Comparison of ENCODE assay signal across 11 cellular contexts in genomic region chr2:106096446-106097369, GRCh38.
A peak's percentile ranks its signal among the peaks of the same experiment; 100 is the strongest.
DNase-seq lines count a peak whose midpoint lies in the region; ATAC-seq lines count a peak whose summit lies in the region.
"Had no signal": no experiment of that assay in that cellular context is flagged by ENCODE, and none has a peak within 500 bp of the region (broad histone marks: within the 10 kb centered on the region; RNA-seq: fewer than 3 reads in every experiment).

No MANE protein-coding gene starts in this region.

- DNase-seq in CD4-positive, CD25-positive, alpha-beta regulatory T cell = peak in 2 of 3 donors; percentile 52 to 78
- DNase-seq in Jurkat, Clone E6-1 (ENCODE audit: low read depth, low spot score) = peak; percentile 78
- peak; percentile 18 for DNase-seq in activated naive CD8-positive, alpha-beta T cell treated with anti-CD3 and anti-CD28 coated beads for 36 hours
- DNase-seq in naive thymus-derived CD8-positive, alpha-beta T cell = peak in 8 of 10 donors; percentile 43 to 74 (median 58)
- no peak for DNase-seq in NCI-H526 treated with DMSO at 0.1 percent for 48 hours (lab: John Stamatoyannopoulos, UW)
- DNase-seq in NCI-H1092 (lab: John Stamatoyannopoulos, UW) = no peak
- DNase-seq in COLO668 (lab: John Stamatoyannopoulos, UW; ENCODE audit: unreplicated experiment) = no peak
- DNase-seq: midbrain, NCI-H2227 treated with DMSO at 0.1 percent for 48 hours, WERI-Rb-1 had no signal

- no peaks in the 10 kb centered on the region for H3K9me3 ChIP-seq in CD4-positive, CD25-positive, alpha-beta regulatory T cell (ENCODE audit: control insufficient read depth in 2 of 2, low read length in 2 of 2)

- H3K27ac ChIP-seq in CD4-positive, CD25-positive, alpha-beta regulatory T cell (ENCODE audit: insufficient read depth, low read length, poor library complexity, severe bottlenecking) = peak overlapping the region; percentile 90
- H3K27ac ChIP-seq: WERI-Rb-1 had no signal

- peak overlapping the region; percentile 76 for H3K4me3 ChIP-seq in CD4-positive, CD25-positive, alpha-beta regulatory T cell (ENCODE audit: low read depth, low read length)
- peak overlapping the region; percentile 51 for H3K4me3 ChIP-seq in Jurkat, Clone E6-1 (ENCODE audit: low read length)

- H3K4me3 Mint-ChIP-seq in CD4-positive, CD25-positive, alpha-beta regulatory T cell = peak overlapping the region; percentile 79 to 89 (median 82)
- H3K4me3 Mint-ChIP-seq in activated naive CD8-positive, alpha-beta T cell treated with anti-CD3 and anti-CD28 coated beads for 36 hours = peak overlapping the region; percentile 63
- H3K4me3 Mint-ChIP-seq in naive thymus-derived CD8-positive, alpha-beta T cell = peak overlapping the region; percentile 78 to 92 (median 85)

- no peaks in the 10 kb centered on the region for H3K27me3 ChIP-seq in CD4-positive, CD25-positive, alpha-beta regulatory T cell (ENCODE audit: control insufficient read depth, insufficient read depth, low read length)

- POLR2A ChIA-PET in naive thymus-derived CD8-positive, alpha-beta T cell (lab: Charles Lee) = interaction anchor here (0.6 to 2.8 kb wide), 18 partner anchors 11 to 354 kb away, joined by 3 to 14 read pairs (median 4); no protein-coding TSS in a partner anchor

- peaks cover 12 to 74% (median 52%) of the 10 kb centered on the region in 4 donors for H3K4me1 Mint-ChIP-seq in CD4-positive, CD25-positive, alpha-beta regulatory T cell
- peaks cover 41% of the 10 kb centered on the region for H3K4me1 Mint-ChIP-seq in activated naive CD8-positive, alpha-beta T cell treated with anti-CD3 and anti-CD28 coated beads for 36 hours
- H3K4me1 Mint-ChIP-seq in naive thymus-derived CD8-positive, alpha-beta T cell = peaks cover 36 to 70% (median 70%) of the 10 kb centered on the region in 4 donors

- peak overlapping the region; percentile 93 to 97 (median 94) for H3K27ac Mint-ChIP-seq in CD4-positive, CD25-positive, alpha-beta regulatory T cell
- peak overlapping the region; percentile 75 for H3K27ac Mint-ChIP-seq in activated naive CD8-positive, alpha-beta T cell treated with anti-CD3 and anti-CD28 coated beads for 36 hours
- peak overlapping the region; percentile 88 to 99 (median 94) for H3K27ac Mint-ChIP-seq in naive thymus-derived CD8-positive, alpha-beta T cell

- peaks cover 47% of the 10 kb centered on the region for H3K36me3 Mint-ChIP-seq in CD4-positive, CD25-positive, alpha-beta regulatory T cell
- peaks cover 51% of the 10 kb centered on the region for H3K36me3 Mint-ChIP-seq in activated naive CD8-positive, alpha-beta T cell treated with anti-CD3 and anti-CD28 coated beads for 36 hours
- H3K36me3 Mint-ChIP-seq in naive thymus-derived CD8-positive, alpha-beta T cell = peaks cover 0 to 53% (median 22%) of the 10 kb centered on the region in 3 donors

- H3K4me1 ChIP-seq in CD4-positive, CD25-positive, alpha-beta regulatory T cell (ENCODE audit: control insufficient read depth, insufficient read depth, low read length, poor library complexity, severe bottlenecking) = peaks cover 64% of the 10 kb centered on the region

- H3K9me3 Mint-ChIP-seq in CD4-positive, CD25-positive, alpha-beta regulatory T cell = no peaks in the 10 kb centered on the region
- H3K9me3 Mint-ChIP-seq in activated naive CD8-positive, alpha-beta T cell treated with anti-CD3 and anti-CD28 coated beads for 36 hours = no peaks in the 10 kb centered on the region
- H3K9me3 Mint-ChIP-seq in naive thymus-derived CD8-positive, alpha-beta T cell = peaks cover 0 to 3% (median 0%) of the 10 kb centered on the region in 9 donors

- H3K27me3 Mint-ChIP-seq in CD4-positive, CD25-positive, alpha-beta regulatory T cell = no peaks in the 10 kb centered on the region
- no peaks in the 10 kb centered on the region for H3K27me3 Mint-ChIP-seq in activated naive CD8-positive, alpha-beta T cell treated with anti-CD3 and anti-CD28 coated beads for 36 hours
- no peaks in the 10 kb centered on the region for H3K27me3 Mint-ChIP-seq in naive thymus-derived CD8-positive, alpha-beta T cell

- no peak for ATAC-seq in CD4-positive, CD25-positive, alpha-beta regulatory T cell (ENCODE audit: low read depth in 2 of 2)
- ATAC-seq in naive thymus-derived CD8-positive, alpha-beta T cell = peak; percentile 21 to 32
- ATAC-seq in GM18858 (IDR thresholded peaks at IDR 0.05; ENCODE audit: unreplicated experiment) = no peak

- H3K36me3 ChIP-seq in CD4-positive, CD25-positive, alpha-beta regulatory T cell (ENCODE audit: control insufficient read depth, insufficient read depth, low read length) = peaks cover 44% of the 10 kb centered on the region

Comparison
In these comparisons a context has a peak if more than half of its experiments do, and no peak if none do; other contexts are left out.
1. ATAC-seq: peak in naive thymus-derived CD8-positive, alpha-beta T cell (2 of 2); none in CD4-positive, CD25-positive, alpha-beta regulatory T cell (0 of 2) and GM18858 (single experiment).
2. DNase-seq: peak in CD4-positive, CD25-positive, alpha-beta regulatory T cell (2 of 3), Jurkat, Clone E6-1 (single experiment), activated naive CD8-positive, alpha-beta T cell treated with anti-CD3 and anti-CD28 coated beads for 36 hours (single experiment) and naive thymus-derived CD8-positive, alpha-beta T cell (8 of 10); none in NCI-H526 treated with DMSO at 0.1 percent for 48 hours (single experiment), NCI-H1092 (single experiment) and COLO668 (single experiment).
3. Peak in every context shown above with its lines, with median percentiles within 50 percentile points of each other: H3K27ac Mint-ChIP-seq and H3K4me3 Mint-ChIP-seq.